ENCODE assay signal across 9 cellular contexts in genomic region chr15:31004220-31004733, GRCh38. TPM values are rescaled to one million over a fixed set of nuclear protein-coding genes. Genes with fewer than 3 reads are reported as not detected.
A peak's percentile ranks its signal among the peaks of the same experiment; 100 is the strongest.
DNase-seq lines count a peak whose midpoint lies in the region; ATAC-seq, FAIRE-seq and TF ChIP-seq lines count a peak whose summit lies in the region.
"Had no signal": no experiment of that assay in that cellular context is flagged by ENCODE, and none has a peak within 500 bp of the region (broad histone marks: within the 10 kb centered on the region; RNA-seq: fewer than 3 reads in every experiment).

No MANE protein-coding gene starts in this region.

- H3K27me3 Mint-ChIP-seq in astrocyte (ENCODE audit: low read depth, unreplicated experiment): peaks cover 1% of the 10 kb centered on the region

- H3F3A ChIP-seq in smooth muscle cell (ENCODE audit: low read depth): no peaks in the 10 kb centered on the region

- in situ Hi-C loops in GM13977 (cut with MboI; ENCODE audit: low pct_unique_long_range_greater_than_20kb, low sequenced_read_pairs, unreplicated experiment): no loop called here

- no peak overlapping the region for H3K4me3 Mint-ChIP-seq in astrocyte (ENCODE audit: unreplicated experiment)

- H3K4me1 ChIP-seq in astrocyte (ENCODE audit: insufficient read depth, low read length) (peaks cover 4% of the 10 kb centered on the region), smooth muscle cell (ENCODE audit: low read depth) (no peaks in the 10 kb centered on the region)

- H3K9me3 ChIP-seq in astrocyte (ENCODE audit: insufficient read depth, low read depth, low read length): no peaks in the 10 kb centered on the region
- no peaks in the 10 kb centered on the region for H3K9me3 ChIP-seq in smooth muscle cell (replicated peaks; ENCODE audit: low read depth)

- H3K9me3 Mint-ChIP-seq in astrocyte (ENCODE audit: unreplicated experiment): no peaks in the 10 kb centered on the region

- 49% methylated on average over 5 of the region's 5 CpGs for WGBS in smooth muscle cell (ENCODE audit: low lambda C conversion rate)

- H3K79me2 ChIP-seq in astrocyte (ENCODE audit: insufficient read depth, low read length) (no peaks in the 10 kb centered on the region), smooth muscle cell (ENCODE audit: low read depth) (no peaks in the 10 kb centered on the region)

- no peaks in the 10 kb centered on the region for H4K20me1 ChIP-seq in astrocyte (ENCODE audit: insufficient read depth, low read length)
- no peaks in the 10 kb centered on the region for H4K20me1 ChIP-seq in smooth muscle cell (ENCODE audit: low read depth)

- H3K4me2 ChIP-seq in astrocyte (ENCODE audit: low read length) (peak overlapping the region; percentile 12), smooth muscle cell (peak overlapping the region; percentile 20)

- no peak overlapping the region for H3K27ac Mint-ChIP-seq in astrocyte (ENCODE audit: unreplicated experiment)

- DNase-seq in GM13977 (ENCODE audit: low spot score) (peak; percentile 72), astrocyte (ENCODE audit: low read depth) (no peak), smooth muscle cell (lab: John Stamatoyannopoulos, UW; ENCODE audit: unreplicated experiment) (no peak), NCI-H2081 treated with DMSO at 0.1 percent for 48 hours (lab: John Stamatoyannopoulos, UW) (no peak)
- no peak for DNase-seq in effector CD8-positive, alpha-beta T cell (lab: John Stamatoyannopoulos, UW)
- DNase-seq in stimulated activated CD4-positive, alpha-beta T cell treated with anti-CD3 and anti-CD28 coated beads, Interleukin-4, amount 100 ng/mL, for 1 hour: no peak

- H3K36me3 Mint-ChIP-seq in astrocyte (ENCODE audit: low read depth, unreplicated experiment): no peaks in the 10 kb centered on the region

- H3K36me3 ChIP-seq in astrocyte (ENCODE audit: insufficient read depth, low read length) (no peaks in the 10 kb centered on the region), smooth muscle cell (ENCODE audit: low read depth) (no peaks in the 10 kb centered on the region)

- H3K9ac ChIP-seq in astrocyte (ENCODE audit: low read length) (no peak overlapping the region), smooth muscle cell (ENCODE audit: low read depth) (no peak overlapping the region)

- H3K27ac ChIP-seq in astrocyte (ENCODE audit: low read depth, low read length): no peak overlapping the region
- no peak overlapping the region for H3K27ac ChIP-seq in smooth muscle cell (ENCODE audit: low read depth)
- H3K27ac ChIP-seq: epithelial cell of prostate had no signal

- H2AFZ ChIP-seq in astrocyte (ENCODE audit: low read depth, low read length) (no peak overlapping the region), smooth muscle cell (ENCODE audit: low read depth) (peak overlapping the region; percentile 47)

- peaks cover 5% of the 10 kb centered on the region for H3K27me3 ChIP-seq in astrocyte (ENCODE audit: insufficient read depth, low read length)
- no peaks in the 10 kb centered on the region for H3K27me3 ChIP-seq in smooth muscle cell (ENCODE audit: low read depth)

- ATAC-seq in GM21447 (IDR thresholded peaks at IDR 0.05; ENCODE audit: unreplicated experiment) (peak; percentile 88), HG03565 (IDR thresholded peaks at IDR 0.05; ENCODE audit: unreplicated experiment) (peak; percentile 78)

- no peak overlapping the region for H3K4me3 ChIP-seq in astrocyte (ENCODE audit: insufficient read depth, low read depth, low read length)
- H3K4me3 ChIP-seq in smooth muscle cell: no peak overlapping the region

- H3K4me1 Mint-ChIP-seq in astrocyte (ENCODE audit: low read depth, unreplicated experiment): peaks cover 6% of the 10 kb centered on the region

- no peak for FAIRE-seq in astrocyte (lab: Jason Lieb, UNC)

- no peak for TF ChIP-seq CTCF in GM13977 (IDR thresholded peaks at IDR 0.05; ENCODE audit: extremely low read depth, insufficient read depth, missing control alignments)
- TF ChIP-seq CTCF in astrocyte (IDR thresholded peaks at IDR 0.05; ENCODE audit: insufficient read depth, low read depth, low read length): no peak
- TF ChIP-seq CTCF in smooth muscle cell (IDR thresholded peaks at IDR 0.05; ENCODE audit: borderline replicate concordance, insufficient read depth, poor library complexity, severe bottlenecking): no peak

RNA-seq across cellular contexts. Expression of gene MTMR10, which starts 12.8 kb away (rescaled TPM):
- 11.9 and 14.8 TPM in 2 replicates for total RNA-seq in astrocyte
- 24.9 and 31.7 TPM in 2 replicates for total RNA-seq in smooth muscle cell
- polyA plus RNA-seq in smooth muscle cell: 9.4 and 11.6 TPM in 2 replicates
